Comparison of ENCODE assay signal across 24 cellular contexts in genomic region chr1:230337266-230337665, GRCh38.
"Had no signal": no experiment of that assay in that cellular context is flagged by ENCODE, and none has a peak within 500 bp of the region (broad histone marks: within the 10 kb centered on the region; RNA-seq: fewer than 3 reads in every experiment).

No MANE protein-coding gene starts in this region.

- H3K36me3 ChIP-seq: MG63 had no signal

- H3K9me3 ChIP-seq: MG63 had no signal

- DNase-seq: activated CD4-positive, alpha-beta T cell treated with anti-CD3 and anti-CD28 coated beads, Interleukin-2, amount 10 ng/mL, durations not matched to agents 24 days and 14 days; activated CD4-positive, alpha-beta T cell treated with anti-CD3 and anti-CD28 coated beads, Interleukin-2, amount 50 U/mL, for 4 hours; activated CD8-positive, alpha-beta T cell treated with anti-CD3 and anti-CD28 coated beads for 36 hours; activated gamma-delta T cell; activated naive CD4-positive, alpha-beta T cell treated with Interleukin-2 at 50 U/mL for 16 hours; activated naive CD8-positive, alpha-beta T cell treated with anti-CD3 and anti-CD28 coated beads, Interleukin-2, amount 10 ng/mL, durations not matched to agents 7 days and 5 days; activated T-cell treated with anti-CD3 and anti-CD28 coated beads, Interleukin-2, amount 50 U/mL, for 24 hours; Kasumi-1; KG1; MG63; NCI-H1048; NCI-H1105 treated with DMSO at 0.1 percent for 48 hours; NCI-H1436; NCI-H1694; NCI-H1930; NCI-H2081 treated with DMSO at 0.1 percent for 48 hours; NCI-H226; NCI-H446 treated with DMSO at 0.1 percent for 48 hours; NCI-H524; NCI-H69; SIG-M5; T1000; WERI-Rb-1 had no signal

- ATAC-seq: activated CD8-positive, alpha-beta T cell treated with anti-CD3 and anti-CD28 coated beads for 36 hours had no signal

- H3K27ac ChIP-seq: SK-N-MC, WERI-Rb-1 had no signal

- H3K27me3 ChIP-seq: MG63 had no signal

- H3K4me3 ChIP-seq: MG63, SK-N-MC had no signal
